25 cellular contexts compared by ENCODE assay signal in the genomic region with DNA sequence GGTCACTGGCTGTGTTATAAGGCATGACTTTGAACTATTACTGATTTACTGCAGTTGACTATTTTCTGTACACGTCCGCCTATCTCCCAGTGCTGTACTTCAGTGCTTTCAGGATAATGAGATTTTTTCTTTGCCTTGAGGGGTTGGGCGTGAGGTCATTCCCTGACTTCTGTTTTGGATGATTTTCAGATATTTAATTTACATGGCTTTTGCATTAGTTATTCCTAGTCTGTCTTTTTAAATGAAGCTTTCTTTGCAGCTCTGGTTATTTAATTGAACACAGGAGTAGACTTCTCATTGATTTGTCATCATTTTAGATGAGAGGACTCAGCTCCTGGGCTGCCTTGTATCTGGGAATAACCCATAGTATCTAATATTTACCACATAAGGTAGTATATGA. TPM values are rescaled to one million over a fixed set of nuclear protein-coding genes. Genes with fewer than 3 reads are reported as not detected.
DNase-seq lines count a peak whose midpoint lies in the region; ATAC-seq and TF ChIP-seq lines count a peak whose summit lies in the region.
"Had no signal": no experiment of that assay in that cellular context is flagged by ENCODE, and none has a peak within 500 bp of the region (broad histone marks: within the 10 kb centered on the region; RNA-seq: fewer than 3 reads in every experiment).

No MANE protein-coding gene starts in this region.

- no peaks in the 10 kb centered on the region for H3K27me3 Mint-ChIP-seq in activated naive CD8-positive, alpha-beta T cell
- H3K27me3 Mint-ChIP-seq in activated naive CD8-positive, alpha-beta T cell treated with anti-CD3 and anti-CD28 coated beads for 36 hours: no peaks in the 10 kb centered on the region
- H3K27me3 Mint-ChIP-seq in effector memory CD8-positive, alpha-beta T cell: no peaks in the 10 kb centered on the region
- no peaks in the 10 kb centered on the region for H3K27me3 Mint-ChIP-seq in osteocyte (ENCODE audit: unreplicated experiment)
- H3K27me3 Mint-ChIP-seq: progenitor cell of endocrine pancreas had no signal

- H3K36me3 ChIP-seq in Panc1 (ENCODE audit: control insufficient read depth, insufficient read depth, low read length): no peaks in the 10 kb centered on the region
- H3K36me3 ChIP-seq: tibial artery had no signal

- ATAC-seq in Panc1 (no peak), GM21367 (IDR thresholded peaks at IDR 0.05; ENCODE audit: unreplicated experiment) (no peak)
- ATAC-seq in effector memory CD8-positive, alpha-beta T cell (replicated peaks): no peak
- ATAC-seq: left lung, sciatic nerve, WTC11 had no signal

- no peaks in the 10 kb centered on the region for H3K27me3 ChIP-seq in Panc1 (ENCODE audit: control insufficient read depth, insufficient read depth, low read length)
- H3K27me3 ChIP-seq: left lung, tibial artery had no signal

- no peaks in the 10 kb centered on the region for H3K36me3 Mint-ChIP-seq in activated naive CD8-positive, alpha-beta T cell
- H3K36me3 Mint-ChIP-seq in activated naive CD8-positive, alpha-beta T cell treated with anti-CD3 and anti-CD28 coated beads for 36 hours: peaks cover 7% of the 10 kb centered on the region
- peaks cover 26% of the 10 kb centered on the region for H3K36me3 Mint-ChIP-seq in effector memory CD8-positive, alpha-beta T cell (ENCODE audit: insufficient read depth)
- H3K36me3 Mint-ChIP-seq in osteocyte (ENCODE audit: unreplicated experiment): peaks cover 1% of the 10 kb centered on the region
- H3K36me3 Mint-ChIP-seq: WTC11 had no signal

- H3K4me1 ChIP-seq in Panc1 (ENCODE audit: control insufficient read depth, insufficient read depth, low read length): no peaks in the 10 kb centered on the region

- peak overlapping the region; percentile 54 for H3K27ac Mint-ChIP-seq in activated naive CD8-positive, alpha-beta T cell
- no peak overlapping the region for H3K27ac Mint-ChIP-seq in activated naive CD8-positive, alpha-beta T cell treated with anti-CD3 and anti-CD28 coated beads for 36 hours
- H3K27ac Mint-ChIP-seq in effector memory CD8-positive, alpha-beta T cell: peak overlapping the region; percentile 49 to 55
- H3K27ac Mint-ChIP-seq in osteocyte (ENCODE audit: unreplicated experiment): peak overlapping the region; percentile 73
- H3K27ac Mint-ChIP-seq: activated naive CD4-positive, alpha-beta T cell treated with anti-CD3 and anti-CD28 coated beads for 36 hours had no signal

- H3K4me3 ChIP-seq in Panc1 (ENCODE audit: low read depth in 2 of 2, low read length in 2 of 2): no peak overlapping the region
- H3K4me3 ChIP-seq: left lung, tibial artery had no signal

- DNase-seq in activated naive CD8-positive, alpha-beta T cell treated with anti-CD3 and anti-CD28 coated beads for 36 hours: no peak
- DNase-seq in Panc1 (ENCODE audit: low read depth, low spot score) (no peak), osteocyte (ENCODE audit: extremely low spot score, unreplicated experiment) (no peak), SIG-M5 (lab: John Stamatoyannopoulos, UW) (no peak), putamen (ENCODE audit: low spot score) (no peak)
- DNase-seq in effector memory CD8-positive, alpha-beta T cell: no peak
- DNase-seq: activated naive CD4-positive, alpha-beta T cell treated with anti-CD3 and anti-CD28 coated beads for 36 hours; AML-193; amniotic stem cell; DMS 273 treated with DMSO at 0.1 percent for 48 hours; glutamatergic neuron; Karpas-422; left lung; NCI-H1417; NCI-H2029 treated with DMSO at 0.1 percent for 48 hours; NCI-H524 treated with DMSO at 0.1 percent for 48 hours; OCI-M1; stimulated activated CD4-positive, alpha-beta T cell treated with anti-CD3 and anti-CD28 coated beads, Interleukin-12 subunit alpha, Interleukin-12 subunit beta, amount 100 ng/mL, for 4 hours; stimulated activated CD4-positive, alpha-beta T cell treated with anti-CD3 and anti-CD28 coated beads, Interleukin-2, amount 100 ng/mL, for 48 hours; tibial artery had no signal

- H3K9me3 Mint-ChIP-seq in activated naive CD8-positive, alpha-beta T cell (ENCODE audit: low read depth): no peaks in the 10 kb centered on the region
- no peaks in the 10 kb centered on the region for H3K9me3 Mint-ChIP-seq in activated naive CD8-positive, alpha-beta T cell treated with anti-CD3 and anti-CD28 coated beads for 36 hours
- H3K9me3 Mint-ChIP-seq in effector memory CD8-positive, alpha-beta T cell: no peaks in the 10 kb centered on the region
- no peaks in the 10 kb centered on the region for H3K9me3 Mint-ChIP-seq in osteocyte (ENCODE audit: unreplicated experiment)
- H3K9me3 Mint-ChIP-seq: activated naive CD4-positive, alpha-beta T cell treated with anti-CD3 and anti-CD28 coated beads for 36 hours; WTC11 had no signal

- POLR2A ChIA-PET in Panc1 (lab: Charles Lee): interaction anchor here (0.6 kb wide), 1 partner anchor 14 kb away, joined by 3 read pairs; no protein-coding TSS in a partner anchor

- in situ Hi-C loops in Panc1 (cut with HindIII; ENCODE audit: low pct_unique_long_range_greater_than_20kb, low sequenced_read_pairs): no loop called here

- H3K9me3 ChIP-seq in Panc1 (ENCODE audit: control insufficient read depth, insufficient read depth, low read depth, low read length): no peaks in the 10 kb centered on the region
- H3K9me3 ChIP-seq: left lung, tibial artery had no signal

- H3K27ac ChIP-seq in Panc1 (ENCODE audit: low read length): no peak overlapping the region
- H3K27ac ChIP-seq: left lung, tibial artery had no signal

- peaks cover 43% of the 10 kb centered on the region for H3K4me1 Mint-ChIP-seq in activated naive CD8-positive, alpha-beta T cell (ENCODE audit: low read depth)
- H3K4me1 Mint-ChIP-seq in activated naive CD8-positive, alpha-beta T cell treated with anti-CD3 and anti-CD28 coated beads for 36 hours: peaks cover 23% of the 10 kb centered on the region
- peaks cover 21 to 45% of the 10 kb centered on the region in 2 donors for H3K4me1 Mint-ChIP-seq in effector memory CD8-positive, alpha-beta T cell (ENCODE audit: low read depth in 2 of 2)
- H3K4me1 Mint-ChIP-seq in osteocyte (ENCODE audit: unreplicated experiment): peaks cover 23% of the 10 kb centered on the region
- H3K4me1 Mint-ChIP-seq: WTC11 had no signal

- CTCF ChIA-PET in Panc1 (lab: Charles Lee): no interaction called here

- intact Hi-C loops in Panc1 (cut with micrococcal nuclease; ENCODE audit: unreplicated experiment): no loop called here

- no peak overlapping the region for H3K4me3 Mint-ChIP-seq in activated naive CD8-positive, alpha-beta T cell
- no peak overlapping the region for H3K4me3 Mint-ChIP-seq in activated naive CD8-positive, alpha-beta T cell treated with anti-CD3 and anti-CD28 coated beads for 36 hours
- no peak overlapping the region for H3K4me3 Mint-ChIP-seq in effector memory CD8-positive, alpha-beta T cell
- H3K4me3 Mint-ChIP-seq in osteocyte (ENCODE audit: unreplicated experiment): no peak overlapping the region
- H3K4me3 Mint-ChIP-seq: activated naive CD4-positive, alpha-beta T cell treated with anti-CD3 and anti-CD28 coated beads for 36 hours; WTC11 had no signal

- BruUV-seq in Panc1 (replicated peaks; lab: Mats Ljungman, UMichigan): TSS peak; percentile 43

- no peak for TF ChIP-seq CTCF in Panc1 (IDR thresholded peaks at IDR 0.05)
- no peak for TF ChIP-seq CTCF in osteocyte (IDR thresholded peaks at IDR 0.05)

RNA-seq across cellular contexts. Expression of a gene that starts 23.7 kb away (rescaled TPM):
- total RNA-seq in activated naive CD8-positive, alpha-beta T cell treated with anti-CD3 and anti-CD28 coated beads for 36 hours: 10 to 100 TPM; 15.7 to 17.4 TPM
- 45.9 TPM for total RNA-seq in Panc1 (2021; ENCODE audit: unreplicated experiment)
- 33.6 TPM for polyA plus RNA-seq in Panc1 (2012; ENCODE audit: insufficient read length)
- 28.3 and 28.6 TPM in 2 replicates for total RNA-seq in osteocyte

RNA-seq across cellular contexts. Expression of a gene that starts 44.9 kb away (rescaled TPM):
- 100 to 1,000 TPM; 144 to 149 TPM for total RNA-seq in activated naive CD8-positive, alpha-beta T cell treated with anti-CD3 and anti-CD28 coated beads for 36 hours
- total RNA-seq in Panc1 (2021; ENCODE audit: unreplicated experiment) (66.3 TPM), osteocyte (6.7 and 10.8 TPM in 2 replicates)
- 24.3 TPM for polyA plus RNA-seq in Panc1 (2012; ENCODE audit: insufficient read length)
